ENCODE assay signal across 8 cellular contexts in the genomic region with DNA sequence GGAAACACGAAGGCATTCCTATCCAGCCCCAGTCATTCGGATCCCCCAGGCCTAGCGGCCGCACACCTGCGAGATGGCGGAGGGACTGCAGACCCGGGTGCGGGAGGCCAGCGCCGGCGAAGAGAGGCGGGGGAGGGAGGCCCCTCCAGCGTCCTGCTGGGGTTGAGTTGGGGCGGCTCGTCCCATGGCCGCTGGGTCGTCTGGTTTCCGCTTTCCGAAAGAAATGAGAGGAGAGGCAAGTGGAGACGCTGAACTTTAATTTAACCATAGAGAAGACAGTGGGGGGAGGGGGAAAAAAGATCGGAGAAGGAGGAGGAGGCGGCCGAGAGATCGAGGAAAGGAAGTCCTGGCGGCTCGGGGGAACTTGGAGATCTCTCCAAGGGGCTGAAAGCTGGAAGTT.
DNase-seq lines count a peak whose midpoint lies in the region; ATAC-seq and TF ChIP-seq lines count a peak whose summit lies in the region.
"Not testable (repeated sequence)": the region's sequence is repeated elsewhere in the genome, so short reads cannot be mapped to it uniquely, and the experiment has no call there.

No MANE protein-coding gene starts in this region.

- peak overlapping the region; percentile 49 to 63; a peak in 3 of 4 replicates for H3K4me3 ChIP-seq in DND-41 (ENCODE audit: low read depth in 1 of 2, low read length in 2 of 2)
- not testable (repeated sequence) for H3K4me3 ChIP-seq in RWPE2 (ENCODE audit: severe bottlenecking); mammary epithelial cell (replicated peaks in 1 of 3; ENCODE audit: insufficient read depth in 1 of 3, low read depth in 2 of 3, low read length in 3 of 3)
- peak overlapping the region; percentile 9 to 31 (median 23) for H3K4me3 ChIP-seq in skin epidermis
- peak overlapping the region in 3 of 4 donors; percentile 18 to 55 (median 42) for H3K4me3 ChIP-seq in transverse colon

- DNase-seq in DND-41 = peak; percentile 77
- DNase-seq in RWPE2 (ENCODE audit: low spot score); activated T-cell treated with anti-CD3 and anti-CD28 coated beads, Interleukin-2, amount 50 U/mL, for 24 hours; mammary epithelial cell; glutamatergic neuron; transverse colon: not testable (repeated sequence)
- DNase-seq in mesenteric fat pad (ENCODE audit: low spot score) = peak; percentile 84

- peaks cover 42% of the 10 kb centered on the region for H3K79me2 ChIP-seq in DND-41 (ENCODE audit: insufficient read depth, low read length)
- not testable (repeated sequence) for H3K79me2 ChIP-seq in mammary epithelial cell (ENCODE audit: insufficient read depth, low read length)

- H3K4me1 ChIP-seq in DND-41 (ENCODE audit: insufficient read depth, low read length) = peaks cover 48% of the 10 kb centered on the region
- H3K4me1 ChIP-seq in RWPE2 (ENCODE audit: insufficient read depth, poor library complexity, severe bottlenecking); mammary epithelial cell (ENCODE audit: insufficient read depth, low read length): not testable (repeated sequence)
- H3K4me1 ChIP-seq in transverse colon = peaks cover 0 to 32% (median 0%) of the 10 kb centered on the region in 4 donors

- H3K4me3 Mint-ChIP-seq in activated T-cell treated with anti-CD3 and anti-CD28 coated beads, Interleukin-2, amount 50 U/mL, for 24 hours = peak overlapping the region; percentile 68
- peak overlapping the region; percentile 47 for H3K4me3 Mint-ChIP-seq in glutamatergic neuron (ENCODE audit: unreplicated experiment)

- H3K4me2 ChIP-seq in DND-41 (ENCODE audit: insufficient read depth, low read length) = peak overlapping the region; percentile 88
- H3K4me2 ChIP-seq in mammary epithelial cell (ENCODE audit: insufficient read depth, low read depth, low read length) = not testable (repeated sequence)

- 80% methylated on average over 15 of the region's 26 CpGs for WGBS in mammary epithelial cell (ENCODE audit: low coverage, missing lambda C conversion rate)
- WGBS in transverse colon (ENCODE audit: low coverage in 1 of 2), 2 donors = 46 to 88% methylated on average over 3 to 26 of the region's 26 CpGs

- intact Hi-C loops in mammary epithelial cell (cut with micrococcal nuclease); transverse colon (cut with DNase I; ENCODE audit: low total_unique reads): not testable (repeated sequence)

- not testable (repeated sequence) for TF ChIP-seq EP300 in transverse colon (IDR thresholded peaks at IDR 0.05; ENCODE audit: low read depth)

- in situ Hi-C loops in mammary epithelial cell (cut with MboI; ENCODE audit: low sequenced_read_pairs in 2 of 2); transverse colon (cut with MboI; ENCODE audit: low pct_ligation_motif_present in 1 of 4, low pct_unique_long_range_greater_than_20kb in 1 of 4, low sequenced_read_pairs in 3 of 4): not testable (repeated sequence)

- ATAC-seq in DND-41 (ENCODE audit: insufficient read depth, low read depth) = peak; percentile 60
- ATAC-seq in RWPE2 (ENCODE audit: low read depth) = 0 out of 3 replicates have a peak, but pooled peaks have one; percentile 12

- CTCF ChIA-PET in mammary epithelial cell (lab: Charles Lee; ENCODE audit: low non-redundant PET) = not testable (repeated sequence)

- dilution Hi-C loops in mammary epithelial cell (cut with HindIII; ENCODE audit: low sequenced_read_pairs) = not testable (repeated sequence)

- not testable (repeated sequence) for H3K36me3 Mint-ChIP-seq in activated T-cell treated with anti-CD3 and anti-CD28 coated beads, Interleukin-2, amount 50 U/mL, for 24 hours (ENCODE audit: low read depth); glutamatergic neuron (ENCODE audit: unreplicated experiment)

- not testable (repeated sequence) for TF ChIP-seq CTCF in DND-41 (IDR thresholded peaks at IDR 0.05; ENCODE audit: borderline replicate concordance, extremely low read depth, low read length, poor library complexity, severe bottlenecking); RWPE2 (IDR thresholded peaks at IDR 0.05; ENCODE audit: poor library complexity, severe bottlenecking); mammary epithelial cell (conservative IDR thresholded peaks at IDR 0.05 in 1 of 2, IDR thresholded peaks at IDR 0.05 in 1 of 2; ENCODE audit: extremely low read depth in 1 of 2, insufficient read depth in 1 of 2, low read depth in 1 of 2, low read length in 2 of 2); glutamatergic neuron (IDR thresholded peaks at IDR 0.05; ENCODE audit: partially characterized antibody, unreplicated experiment); transverse colon (IDR thresholded peaks at IDR 0.05)

- H3K9me3 Mint-ChIP-seq in activated T-cell treated with anti-CD3 and anti-CD28 coated beads, Interleukin-2, amount 50 U/mL, for 24 hours = not testable (repeated sequence)
- peaks cover 13% of the 10 kb centered on the region for H3K9me3 Mint-ChIP-seq in glutamatergic neuron (ENCODE audit: unreplicated experiment)

- not testable (repeated sequence) for TF ChIP-seq POLR2A in transverse colon (IDR thresholded peaks at IDR 0.05)

- BruUV-seq in mammary epithelial cell (replicated peaks; lab: Mats Ljungman, UMichigan) = not testable (repeated sequence)

- H2AFZ ChIP-seq in DND-41 (ENCODE audit: low read depth, low read length) (peak overlapping the region; percentile 86), mammary epithelial cell (ENCODE audit: low read depth, low read length) (peak overlapping the region; percentile 44)

- peak overlapping the region; percentile 98 for H3K27ac ChIP-seq in DND-41 (ENCODE audit: low read length)
- H3K27ac ChIP-seq in RWPE2 (ENCODE audit: poor library complexity, severe bottlenecking); mammary epithelial cell (ENCODE audit: insufficient read depth, low read depth, low read length): not testable (repeated sequence)
- peak overlapping the region in 14 of 21 experiments; percentile 11 to 77 (median 60) for H3K27ac ChIP-seq in skin epidermis
- peak overlapping the region in 3 of 4 donors; percentile 62 to 92 (median 88) for H3K27ac ChIP-seq in transverse colon

- not testable (repeated sequence) for H3K27me3 Mint-ChIP-seq in activated T-cell treated with anti-CD3 and anti-CD28 coated beads, Interleukin-2, amount 50 U/mL, for 24 hours
- H3K27me3 Mint-ChIP-seq in glutamatergic neuron (ENCODE audit: unreplicated experiment) = peaks cover 11% of the 10 kb centered on the region

- not testable (repeated sequence) for H3K27me3 ChIP-seq in DND-41 (ENCODE audit: insufficient read depth, low read length, poor library complexity); RWPE2 (ENCODE audit: insufficient read depth, poor library complexity, severe bottlenecking); mammary epithelial cell (ENCODE audit: insufficient read depth, low read length); transverse colon

- H3K4me1 Mint-ChIP-seq in activated T-cell treated with anti-CD3 and anti-CD28 coated beads, Interleukin-2, amount 50 U/mL, for 24 hours (ENCODE audit: low read depth) = peaks cover 14% of the 10 kb centered on the region
- peaks cover 14% of the 10 kb centered on the region for H3K4me1 Mint-ChIP-seq in glutamatergic neuron (ENCODE audit: low read depth, unreplicated experiment)

- H4K20me1 ChIP-seq in DND-41 (ENCODE audit: insufficient read depth, low read length); mammary epithelial cell (ENCODE audit: insufficient read depth, low read length): not testable (repeated sequence)

- peaks cover 11% of the 10 kb centered on the region for H3K36me3 ChIP-seq in DND-41 (ENCODE audit: insufficient read depth, low read length)
- H3K36me3 ChIP-seq in RWPE2 (ENCODE audit: low read depth); mammary epithelial cell (ENCODE audit: insufficient read depth, low read length); transverse colon: not testable (repeated sequence)

- peak overlapping the region; percentile 82 for H3K9ac ChIP-seq in DND-41 (ENCODE audit: low read depth, low read length)
- not testable (repeated sequence) for H3K9ac ChIP-seq in mammary epithelial cell (ENCODE audit: insufficient read depth, low read length)

- H3K9me3 ChIP-seq in DND-41 (ENCODE audit: insufficient read depth, low read length, severe bottlenecking); RWPE2 (ENCODE audit: severe bottlenecking); mammary epithelial cell (replicated peaks; ENCODE audit: insufficient read depth, low read length); transverse colon: not testable (repeated sequence)

- not testable (repeated sequence) for H3K27ac Mint-ChIP-seq in activated T-cell treated with anti-CD3 and anti-CD28 coated beads, Interleukin-2, amount 50 U/mL, for 24 hours
- peak overlapping the region; percentile 30 for H3K27ac Mint-ChIP-seq in glutamatergic neuron (ENCODE audit: unreplicated experiment)
